Comparison of ENCODE assay signal across 21 cellular contexts in the genomic region with DNA sequence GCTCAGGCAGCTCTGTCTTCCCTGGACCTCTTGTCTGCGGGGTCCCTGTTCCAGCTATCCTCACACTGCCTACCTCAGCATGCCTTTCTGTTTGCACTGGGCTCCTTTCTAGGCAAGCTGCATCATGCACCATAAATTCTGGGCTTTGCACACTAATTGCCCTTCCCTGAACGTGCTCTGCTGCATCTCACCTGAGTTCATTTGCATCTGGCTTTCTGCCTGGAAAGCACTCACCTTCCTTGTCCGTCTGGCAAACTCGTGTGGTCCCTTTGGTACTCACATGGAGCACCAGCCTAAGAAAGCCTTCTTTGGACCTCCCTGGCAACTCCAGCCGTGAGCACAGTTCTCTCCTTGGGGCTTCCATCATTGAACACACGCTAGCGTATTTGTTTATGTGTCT.
A peak's percentile ranks its signal among the peaks of the same experiment; 100 is the strongest.
DNase-seq lines count a peak whose midpoint lies in the region; ATAC-seq and TF ChIP-seq lines count a peak whose summit lies in the region.
"Had no signal": no experiment of that assay in that cellular context is flagged by ENCODE, and none has a peak within 500 bp of the region (broad histone marks: within the 10 kb centered on the region; RNA-seq: fewer than 3 reads in every experiment).

No MANE protein-coding gene starts in this region.

- intact Hi-C loops in activated CD4-positive, alpha-beta T cell treated with anti-CD3 and anti-CD28 coated beads, Interleukin-2, amount 10 ng/mL, durations not matched to agents 24 days and 14 days (cut with micrococcal nuclease), result no loop called here
- intact Hi-C loops in upper lobe of right lung (cut with DNase I), result no loop called here

- no peaks in the 10 kb centered on the region for H3K4me1 ChIP-seq in upper lobe of right lung
- H3K4me1 ChIP-seq: right lobe of liver had no signal

- H3K9me3 Mint-ChIP-seq in activated CD4-positive, alpha-beta T cell treated with anti-CD3 and anti-CD28 coated beads, Interleukin-2, amount 10 ng/mL, durations not matched to agents 24 days and 14 days, result no peaks in the 10 kb centered on the region
- H3K9me3 Mint-ChIP-seq in T-helper 2 cell treated with Interferon-gamma antibody and Interleukin-4, amounts not matched to agents 5 μg/mL and 100 μg/mL, for 36 hours, result no peaks in the 10 kb centered on the region
- H3K9me3 Mint-ChIP-seq: CD14-positive monocyte; stimulated activated naive CD8-positive, alpha-beta T cell treated with anti-CD3 and anti-CD28 coated beads, Interleukin-15, amount 100 ng/mL, for 72 hours had no signal

- H3K27ac Mint-ChIP-seq in activated CD4-positive, alpha-beta T cell treated with anti-CD3 and anti-CD28 coated beads, Interleukin-2, amount 10 ng/mL, durations not matched to agents 24 days and 14 days, result no peak overlapping the region
- H3K27ac Mint-ChIP-seq in T-helper 2 cell treated with Interferon-gamma antibody and Interleukin-4, amounts not matched to agents 5 μg/mL and 100 μg/mL, for 36 hours, result no peak overlapping the region
- H3K27ac Mint-ChIP-seq: CD14-positive monocyte had no signal

- no peaks in the 10 kb centered on the region for H3K36me3 ChIP-seq in upper lobe of right lung
- H3K36me3 ChIP-seq: right lobe of liver had no signal

- no peaks in the 10 kb centered on the region for H3K9me3 ChIP-seq in upper lobe of right lung
- H3K9me3 ChIP-seq: right lobe of liver had no signal

- H3K27ac ChIP-seq in upper lobe of right lung, result no peak overlapping the region
- H3K27ac ChIP-seq: KMS-11, right lobe of liver had no signal

- no peak overlapping the region for H3K4me3 ChIP-seq in epithelial cell of esophagus (ENCODE audit: low read length)
- no peak overlapping the region for H3K4me3 ChIP-seq in upper lobe of right lung
- H3K4me3 ChIP-seq: right lobe of liver had no signal

- TF ChIP-seq CTCF in epithelial cell of esophagus (IDR thresholded peaks at IDR 0.05; ENCODE audit: insufficient read depth, low read depth, low read length, missing control alignments) (no peak), upper lobe of right lung (IDR thresholded peaks at IDR 0.05) (no peak)

- H3K4me1 Mint-ChIP-seq in activated CD4-positive, alpha-beta T cell treated with anti-CD3 and anti-CD28 coated beads, Interleukin-2, amount 10 ng/mL, durations not matched to agents 24 days and 14 days, result peaks cover 24% of the 10 kb centered on the region
- H3K4me1 Mint-ChIP-seq in T-helper 2 cell treated with Interferon-gamma antibody and Interleukin-4, amounts not matched to agents 5 μg/mL and 100 μg/mL, for 36 hours (ENCODE audit: low read depth), result peaks cover 21% of the 10 kb centered on the region

- ATAC-seq in upper lobe of right lung (peak; percentile 26), HG02610 (IDR thresholded peaks at IDR 0.05; ENCODE audit: unreplicated experiment) (no peak)
- ATAC-seq: left lobe of liver; right lobe of liver; stimulated activated naive CD8-positive, alpha-beta T cell treated with anti-CD3 and anti-CD28 coated beads, Interleukin-15, amount 100 ng/mL, for 72 hours had no signal

- no peaks in the 10 kb centered on the region for H3K27me3 Mint-ChIP-seq in activated CD4-positive, alpha-beta T cell treated with anti-CD3 and anti-CD28 coated beads, Interleukin-2, amount 10 ng/mL, durations not matched to agents 24 days and 14 days
- peaks cover 13% of the 10 kb centered on the region for H3K27me3 Mint-ChIP-seq in T-helper 2 cell treated with Interferon-gamma antibody and Interleukin-4, amounts not matched to agents 5 μg/mL and 100 μg/mL, for 36 hours (ENCODE audit: low read depth)
- H3K27me3 Mint-ChIP-seq: stimulated activated naive CD8-positive, alpha-beta T cell treated with anti-CD3 and anti-CD28 coated beads, Interleukin-15, amount 100 ng/mL, for 72 hours had no signal

- H3K4me3 Mint-ChIP-seq in activated CD4-positive, alpha-beta T cell treated with anti-CD3 and anti-CD28 coated beads, Interleukin-2, amount 10 ng/mL, durations not matched to agents 24 days and 14 days, result no peak overlapping the region
- no peak overlapping the region for H3K4me3 Mint-ChIP-seq in T-helper 2 cell treated with Interferon-gamma antibody and Interleukin-4, amounts not matched to agents 5 μg/mL and 100 μg/mL, for 36 hours
- H3K4me3 Mint-ChIP-seq: CD14-positive monocyte; stimulated activated naive CD8-positive, alpha-beta T cell treated with anti-CD3 and anti-CD28 coated beads, Interleukin-15, amount 100 ng/mL, for 72 hours had no signal

- no peaks in the 10 kb centered on the region for H3K27me3 ChIP-seq in upper lobe of right lung
- H3K27me3 ChIP-seq: right lobe of liver had no signal

- no peaks in the 10 kb centered on the region for H3K36me3 Mint-ChIP-seq in activated CD4-positive, alpha-beta T cell treated with anti-CD3 and anti-CD28 coated beads, Interleukin-2, amount 10 ng/mL, durations not matched to agents 24 days and 14 days (ENCODE audit: low read depth)
- no peaks in the 10 kb centered on the region for H3K36me3 Mint-ChIP-seq in T-helper 2 cell treated with Interferon-gamma antibody and Interleukin-4, amounts not matched to agents 5 μg/mL and 100 μg/mL, for 36 hours (ENCODE audit: low read depth)
- H3K36me3 Mint-ChIP-seq: CD14-positive monocyte had no signal

- peak; percentile 42 for DNase-seq in activated CD4-positive, alpha-beta T cell treated with anti-CD3 and anti-CD28 coated beads, Interleukin-2, amount 10 ng/mL, durations not matched to agents 24 days and 14 days
- no peak for DNase-seq in activated CD4-positive, alpha-beta T cell treated with anti-CD3 and anti-CD28 coated beads, Interleukin-2, amount 50 U/mL, for 4 hours
- DNase-seq in NCI-H345 treated with DMSO at 0.1 percent for 48 hours (lab: John Stamatoyannopoulos, UW; ENCODE audit: unreplicated experiment), result peak; percentile 72
- DNase-seq in epithelial cell of esophagus (ENCODE audit: low read depth), result peak; percentile 70
- DNase-seq in upper lobe of right lung, result no peak
- no peak for DNase-seq in HuH-7.5 (ENCODE audit: low spot score)
- DNase-seq in T-helper 2 cell treated with Interferon-gamma antibody and Interleukin-4, amounts not matched to agents 5 μg/mL and 100 μg/mL, for 36 hours (ENCODE audit: low spot score), result no peak
- DNase-seq: activated CD4-positive, CD25-positive, alpha-beta regulatory T cell treated with anti-CD3 and anti-CD28 coated beads, Interleukin-2, amount 50 U/mL, for 72 hours; activated naive CD4-positive, alpha-beta T cell; anterior cingulate cortex; cerebellar nuclear complex; H7; NCI-H1930; right lobe of liver; SIG-M5; stimulated activated naive CD8-positive, alpha-beta T cell treated with anti-CD3 and anti-CD28 coated beads, Interleukin-15, amount 100 ng/mL, for 72 hours; T-helper 2 cell had no signal

Comparison
In these comparisons a context has a peak if more than half of its experiments do, and no peak if none do; other contexts are left out.
1. DNase-seq: peak in activated CD4-positive, alpha-beta T cell treated with anti-CD3 and anti-CD28 coated beads, Interleukin-2, amount 10 ng/mL, durations not matched to agents 24 days and 14 days (single experiment), NCI-H345 treated with DMSO at 0.1 percent for 48 hours (single experiment) and epithelial cell of esophagus (single experiment); none in activated CD4-positive, alpha-beta T cell treated with anti-CD3 and anti-CD28 coated beads, Interleukin-2, amount 50 U/mL, for 4 hours (0 of 2), upper lobe of right lung (single experiment), HuH-7.5 (single experiment) and T-helper 2 cell treated with Interferon-gamma antibody and Interleukin-4, amounts not matched to agents 5 μg/mL and 100 μg/mL, for 36 hours (single experiment).